In genomic region chr6:71502210-71502609, GRCh38 we compare ENCODE assay signal across 23 cellular contexts.
"Had no signal": no experiment of that assay in that cellular context is flagged by ENCODE, and none has a peak within 500 bp of the region (broad histone marks: within the 10 kb centered on the region; RNA-seq: fewer than 3 reads in every experiment).

No MANE protein-coding gene starts in this region.

- H3K27ac Mint-ChIP-seq: natural killer cell treated with Interleukin-12 subunit alpha and Interleukin-12 subunit beta and Interleukin-15 and Interleukin-18, amount 100 ng/mL, for 72 hours; stimulated activated naive CD8-positive, alpha-beta T cell treated with anti-CD3 and anti-CD28 coated beads, Interleukin-15, amount 100 ng/mL, for 72 hours had no signal

- H3K36me3 ChIP-seq: lower lobe of right lung, neural progenitor cell, ovary, suprapubic skin, transverse colon, upper lobe of right lung, uterus had no signal

- H3K4me3 ChIP-seq: dorsolateral prefrontal cortex, lower lobe of right lung, mucosa of descending colon, neural progenitor cell, ovary, smooth muscle cell, suprapubic skin, transverse colon, upper lobe of right lung, uterus had no signal

- H3K27me3 ChIP-seq: dorsolateral prefrontal cortex, neural progenitor cell, ovary, suprapubic skin, transverse colon, upper lobe of right lung, uterus had no signal

- H3K9me3 ChIP-seq: lower lobe of right lung, mucosa of descending colon, ovary, suprapubic skin, transverse colon, upper lobe of right lung, uterus had no signal

- H3K27me3 Mint-ChIP-seq: naive B cell; natural killer cell treated with Interleukin-12 subunit alpha and Interleukin-12 subunit beta and Interleukin-15 and Interleukin-18, amount 100 ng/mL, for 72 hours; stimulated activated naive CD8-positive, alpha-beta T cell treated with anti-CD3 and anti-CD28 coated beads, Interleukin-15, amount 100 ng/mL, for 72 hours had no signal

- H3K4me1 ChIP-seq: lower lobe of right lung, neural progenitor cell, suprapubic skin, transverse colon, upper lobe of right lung, uterus had no signal

- DNase-seq: dorsolateral prefrontal cortex; effector CD4-positive, alpha-beta T cell; head of caudate nucleus; left colon; left ventricle myocardium superior; lower lobe of right lung; mucosa of descending colon; naive B cell; ovary; stimulated activated CD4-positive, alpha-beta T cell treated with anti-CD3 and anti-CD28 coated beads, Interleukin-12 subunit alpha, Interleukin-12 subunit beta, amount 100 ng/mL, for 4 hours; stimulated activated CD4-positive, alpha-beta T cell treated with anti-CD3 and anti-CD28 coated beads, Interleukin-1b, Interleukin-23, amount 100 ng/mL, for 48 hours; stimulated activated CD4-positive, alpha-beta T cell treated with anti-CD3 and anti-CD28 coated beads, Interleukin-4, amount 100 ng/mL, for 1 hour; stimulated activated CD8-positive, alpha-beta memory T cell treated with anti-CD3 and anti-CD28 coated beads, Interleukin-4, amount 100 ng/mL, for 48 hours; stimulated activated naive CD4-positive, alpha-beta T cell; stimulated activated naive CD8-positive, alpha-beta T cell treated with anti-CD3 and anti-CD28 coated beads, Interleukin-15, amount 100 ng/mL, for 72 hours; transverse colon; upper lobe of right lung; uterus had no signal

- H3K27ac ChIP-seq: dorsolateral prefrontal cortex, lower lobe of right lung, neural progenitor cell, ovary, suprapubic skin, transverse colon, upper lobe of right lung, uterus had no signal

- ATAC-seq: left colon; left ventricle myocardium superior; lower lobe of right lung; mucosa of descending colon; natural killer cell treated with Interleukin-12 subunit alpha and Interleukin-12 subunit beta and Interleukin-15 and Interleukin-18, amount 100 ng/mL, for 72 hours; sciatic nerve; stimulated activated naive CD8-positive, alpha-beta T cell treated with anti-CD3 and anti-CD28 coated beads, Interleukin-15, amount 100 ng/mL, for 72 hours; upper lobe of right lung had no signal

- H3K9me3 Mint-ChIP-seq: naive B cell, neural progenitor cell had no signal

- H3K4me3 Mint-ChIP-seq: naive B cell; natural killer cell treated with Interleukin-12 subunit alpha and Interleukin-12 subunit beta and Interleukin-15 and Interleukin-18, amount 100 ng/mL, for 72 hours; neural progenitor cell; stimulated activated naive CD8-positive, alpha-beta T cell treated with anti-CD3 and anti-CD28 coated beads, Interleukin-15, amount 100 ng/mL, for 72 hours had no signal

- H3K36me3 Mint-ChIP-seq: naive B cell; natural killer cell treated with Interleukin-12 subunit alpha and Interleukin-12 subunit beta and Interleukin-15 and Interleukin-18, amount 100 ng/mL, for 72 hours; neural progenitor cell had no signal

- H3K4me2 ChIP-seq: neural progenitor cell, smooth muscle cell had no signal

- H3K4me1 Mint-ChIP-seq: naive B cell; stimulated activated naive CD8-positive, alpha-beta T cell treated with anti-CD3 and anti-CD28 coated beads, Interleukin-15, amount 100 ng/mL, for 72 hours had no signal
